12 cellular contexts compared by ENCODE assay signal in the genomic region with DNA sequence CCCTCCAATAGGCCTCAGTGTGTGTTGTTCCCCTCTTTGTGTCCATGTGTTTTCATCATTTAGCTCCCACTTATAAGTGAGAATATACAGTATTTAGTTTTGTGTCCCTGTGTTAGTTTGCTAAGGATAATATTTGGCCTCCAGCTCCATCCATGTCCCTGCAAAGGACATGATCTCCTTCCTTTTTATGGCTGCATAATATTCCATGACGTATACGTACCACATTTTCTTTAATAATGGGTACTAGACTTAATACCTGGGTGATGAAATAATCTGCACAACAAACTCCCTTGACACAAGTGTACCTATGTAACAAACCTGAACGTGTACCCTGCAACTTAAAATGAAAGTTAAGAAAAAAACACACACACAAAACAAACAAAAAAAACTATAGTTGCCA. TPM values are rescaled to one million over a fixed set of nuclear protein-coding genes. Genes with fewer than 3 reads are reported as not detected.
"Had no signal": no experiment of that assay in that cellular context is flagged by ENCODE, and none has a peak within 500 bp of the region (broad histone marks: within the 10 kb centered on the region; RNA-seq: fewer than 3 reads in every experiment).

No MANE protein-coding gene starts in this region.

RNA-seq across cellular contexts. Expression of a gene that starts 12.6 kb away (rescaled TPM):
- total RNA-seq: activated B cell treated with CpG ODN at 0.5 μM for 24 hours; activated CD4-positive, alpha-beta memory T cell treated with anti-CD3 and anti-CD28 coated beads for 36 hours; activated CD4-positive, alpha-beta memory T cell treated with anti-CD3 and anti-CD28 coated beads, Interleukin-2, amount 10 ng/mL, durations not matched to agents 7 days and 5 days; activated CD4-positive, alpha-beta T cell treated with anti-CD3 and anti-CD28 coated beads for 36 hours; activated CD4-positive, alpha-beta T cell treated with anti-CD3 and anti-CD28 coated beads, Interleukin-2, amount 10 ng/mL, durations not matched to agents 24 days and 14 days; activated CD4-positive, alpha-beta T cell treated with anti-CD3 and anti-CD28 coated beads, Interleukin-2, amount 10 ng/mL, durations not matched to agents 7 days and 5 days; activated CD8-positive, alpha-beta memory T cell treated with anti-CD3 and anti-CD28 coated beads for 36 hours; activated CD8-positive, alpha-beta memory T cell treated with anti-CD3 and anti-CD28 coated beads, Interleukin-2, amount 10 ng/mL, durations not matched to agents 7 days and 5 days; activated CD8-positive, alpha-beta T cell treated with anti-CD3 and anti-CD28 coated beads for 36 hours; activated CD8-positive, alpha-beta T cell treated with anti-CD3 and anti-CD28 coated beads, Interleukin-2, amount 10 ng/mL, durations not matched to agents 7 days and 5 days; T-helper 1 cell treated with Interleukin-12 subunit alpha and Interleukin-12 subunit beta and Interleukin-4 antibody, amounts not matched to agents 30 ng/mL and 1 ng/mL, for 36 hours; T-helper 2 cell treated with Interferon-gamma antibody and Interleukin-4, amounts not matched to agents 100 ng/mL and 5 ng/mL, for 36 hours had no signal
